ENCODE assay signal across 17 cellular contexts in genomic region chr11:46562527-46562926, GRCh38.
DNase-seq lines count a peak whose midpoint lies in the region; ATAC-seq and TF ChIP-seq lines count a peak whose summit lies in the region.
"Had no signal": no experiment of that assay in that cellular context is flagged by ENCODE, and none has a peak within 500 bp of the region (broad histone marks: within the 10 kb centered on the region; RNA-seq: fewer than 3 reads in every experiment).

No MANE protein-coding gene starts in this region.

- no peak overlapping the region for H3K4me3 Mint-ChIP-seq in stimulated activated naive CD8-positive, alpha-beta T cell treated with anti-CD3 and anti-CD28 coated beads, Interleukin-15, Interleukin-2, amounts not matched to agents 100 ng/mL and 50 ng/mL, for 24 hours
- H3K4me3 Mint-ChIP-seq in stimulated activated naive CD8-positive, alpha-beta T cell treated with anti-CD3 and anti-CD28 coated beads, Interleukin-15, amount 100 ng/mL, for 72 hours: no peak overlapping the region
- no peak overlapping the region for H3K4me3 Mint-ChIP-seq in effector memory CD8-positive, alpha-beta T cell

- peaks cover 4% of the 10 kb centered on the region for H3K36me3 Mint-ChIP-seq in stimulated activated naive CD8-positive, alpha-beta T cell treated with anti-CD3 and anti-CD28 coated beads, Interleukin-15, Interleukin-2, amounts not matched to agents 100 ng/mL and 50 ng/mL, for 24 hours (ENCODE audit: low read depth)
- peaks cover 5% of the 10 kb centered on the region for H3K36me3 Mint-ChIP-seq in effector memory CD8-positive, alpha-beta T cell (ENCODE audit: insufficient read depth)

- no peaks in the 10 kb centered on the region for H3K9me3 ChIP-seq in HEK293 (ENCODE audit: control insufficient read depth, insufficient read depth, low read depth, low read length)

- no peak overlapping the region for H3K27ac ChIP-seq in HEK293 (ENCODE audit: extremely low read depth, low read depth, low read length)
- H3K27ac ChIP-seq: BLaER1 treated with 17β-estradiol and CSF1 and Interleukin-3, amounts not matched to agents 10 nM and 100 nM; SK-N-MC had no signal

- H3K4me3 ChIP-seq in HEK293 (ENCODE audit: low read depth, low read length): no peak overlapping the region
- H3K4me3 ChIP-seq: BLaER1 treated with 17β-estradiol and CSF1 and Interleukin-3, amounts not matched to agents 10 nM and 100 nM; SK-N-MC had no signal

- H3K4me1 Mint-ChIP-seq in stimulated activated naive CD8-positive, alpha-beta T cell treated with anti-CD3 and anti-CD28 coated beads, Interleukin-15, Interleukin-2, amounts not matched to agents 100 ng/mL and 50 ng/mL, for 24 hours (ENCODE audit: low read depth): peaks cover 54% of the 10 kb centered on the region
- H3K4me1 Mint-ChIP-seq in stimulated activated naive CD8-positive, alpha-beta T cell treated with anti-CD3 and anti-CD28 coated beads, Interleukin-15, amount 100 ng/mL, for 72 hours: peaks cover 49% of the 10 kb centered on the region
- H3K4me1 Mint-ChIP-seq in effector memory CD8-positive, alpha-beta T cell (ENCODE audit: low read depth in 2 of 2): peaks cover 25 to 40% of the 10 kb centered on the region in 2 donors

- no peaks in the 10 kb centered on the region for H3K27me3 Mint-ChIP-seq in stimulated activated naive CD8-positive, alpha-beta T cell treated with anti-CD3 and anti-CD28 coated beads, Interleukin-15, Interleukin-2, amounts not matched to agents 100 ng/mL and 50 ng/mL, for 24 hours
- no peaks in the 10 kb centered on the region for H3K27me3 Mint-ChIP-seq in stimulated activated naive CD8-positive, alpha-beta T cell treated with anti-CD3 and anti-CD28 coated beads, Interleukin-15, amount 100 ng/mL, for 72 hours
- H3K27me3 Mint-ChIP-seq in effector memory CD8-positive, alpha-beta T cell: no peaks in the 10 kb centered on the region

- in situ Hi-C loops in GM13977 (cut with MboI; ENCODE audit: low pct_unique_long_range_greater_than_20kb, low sequenced_read_pairs, unreplicated experiment): no loop called here

- TF ChIP-seq CTCF in HEK293 (tag by site-specific recombination; IDR thresholded peaks at IDR 0.05) (no peak), GM13977 (IDR thresholded peaks at IDR 0.05; ENCODE audit: extremely low read depth, insufficient read depth, missing control alignments) (no peak)

- no peaks in the 10 kb centered on the region for H3K9me3 Mint-ChIP-seq in stimulated activated naive CD8-positive, alpha-beta T cell treated with anti-CD3 and anti-CD28 coated beads, Interleukin-15, Interleukin-2, amounts not matched to agents 100 ng/mL and 50 ng/mL, for 24 hours
- no peaks in the 10 kb centered on the region for H3K9me3 Mint-ChIP-seq in stimulated activated naive CD8-positive, alpha-beta T cell treated with anti-CD3 and anti-CD28 coated beads, Interleukin-15, amount 100 ng/mL, for 72 hours
- H3K9me3 Mint-ChIP-seq in effector memory CD8-positive, alpha-beta T cell: no peaks in the 10 kb centered on the region

- no peaks in the 10 kb centered on the region; a peak in 1 of 3 replicates for H3K36me3 ChIP-seq in HEK293 (ENCODE audit: control insufficient read depth in 2 of 2, insufficient read depth in 1 of 2, low read length in 2 of 2)

- peak overlapping the region; percentile 26 for H3K27ac Mint-ChIP-seq in stimulated activated naive CD8-positive, alpha-beta T cell treated with anti-CD3 and anti-CD28 coated beads, Interleukin-15, Interleukin-2, amounts not matched to agents 100 ng/mL and 50 ng/mL, for 24 hours
- H3K27ac Mint-ChIP-seq in stimulated activated naive CD8-positive, alpha-beta T cell treated with anti-CD3 and anti-CD28 coated beads, Interleukin-15, amount 100 ng/mL, for 72 hours: peak overlapping the region in 1 of 2 donors; percentile 22
- peak overlapping the region; percentile 93 to 99 for H3K27ac Mint-ChIP-seq in effector memory CD8-positive, alpha-beta T cell

- no peak for ATAC-seq in stimulated activated naive CD8-positive, alpha-beta T cell treated with anti-CD3 and anti-CD28 coated beads, Interleukin-15, amount 100 ng/mL, for 72 hours
- no peak for ATAC-seq in effector memory CD8-positive, alpha-beta T cell (replicated peaks)

- CTCF ChIA-PET in HEK293 (lab: Yijun Ruan, JAX): no interaction called here

- no peak for DNase-seq in stimulated activated naive CD8-positive, alpha-beta T cell treated with anti-CD3 and anti-CD28 coated beads, Interleukin-15, amount 100 ng/mL, for 72 hours
- DNase-seq in effector memory CD8-positive, alpha-beta T cell: no peak
- no peak for DNase-seq in D341Med (ENCODE audit: low spot score)
- DNase-seq in HPDE6-E6E7 (ENCODE audit: extremely low spot score): no peak
- no peak for DNase-seq in GM13977 (ENCODE audit: low spot score)
- DNase-seq: DMS53, NCI-H1417 treated with DMSO at 0.1 percent for 48 hours, NCI-H187 treated with DMSO at 0.1 percent for 48 hours, NCI-H2227 treated with DMSO at 0.1 percent for 48 hours, NCI-H510A treated with DMSO at 0.1 percent for 48 hours, NCI-H82, OCI-M1, SHP77 had no signal

- POLR2A ChIA-PET in HEK293 (lab: Yijun Ruan, JAX): no interaction called here

- H3K4me1 ChIP-seq in HEK293 (ENCODE audit: control insufficient read depth, insufficient read depth, low read length): peaks cover 8% of the 10 kb centered on the region; the same call in 1 of the 2 replicates

TF ChIP-seq in HEK293, 187 proteins besides CTCF, POLR2A, EP300 and RAD21:
- TF ChIP-seq, protein P1, sequence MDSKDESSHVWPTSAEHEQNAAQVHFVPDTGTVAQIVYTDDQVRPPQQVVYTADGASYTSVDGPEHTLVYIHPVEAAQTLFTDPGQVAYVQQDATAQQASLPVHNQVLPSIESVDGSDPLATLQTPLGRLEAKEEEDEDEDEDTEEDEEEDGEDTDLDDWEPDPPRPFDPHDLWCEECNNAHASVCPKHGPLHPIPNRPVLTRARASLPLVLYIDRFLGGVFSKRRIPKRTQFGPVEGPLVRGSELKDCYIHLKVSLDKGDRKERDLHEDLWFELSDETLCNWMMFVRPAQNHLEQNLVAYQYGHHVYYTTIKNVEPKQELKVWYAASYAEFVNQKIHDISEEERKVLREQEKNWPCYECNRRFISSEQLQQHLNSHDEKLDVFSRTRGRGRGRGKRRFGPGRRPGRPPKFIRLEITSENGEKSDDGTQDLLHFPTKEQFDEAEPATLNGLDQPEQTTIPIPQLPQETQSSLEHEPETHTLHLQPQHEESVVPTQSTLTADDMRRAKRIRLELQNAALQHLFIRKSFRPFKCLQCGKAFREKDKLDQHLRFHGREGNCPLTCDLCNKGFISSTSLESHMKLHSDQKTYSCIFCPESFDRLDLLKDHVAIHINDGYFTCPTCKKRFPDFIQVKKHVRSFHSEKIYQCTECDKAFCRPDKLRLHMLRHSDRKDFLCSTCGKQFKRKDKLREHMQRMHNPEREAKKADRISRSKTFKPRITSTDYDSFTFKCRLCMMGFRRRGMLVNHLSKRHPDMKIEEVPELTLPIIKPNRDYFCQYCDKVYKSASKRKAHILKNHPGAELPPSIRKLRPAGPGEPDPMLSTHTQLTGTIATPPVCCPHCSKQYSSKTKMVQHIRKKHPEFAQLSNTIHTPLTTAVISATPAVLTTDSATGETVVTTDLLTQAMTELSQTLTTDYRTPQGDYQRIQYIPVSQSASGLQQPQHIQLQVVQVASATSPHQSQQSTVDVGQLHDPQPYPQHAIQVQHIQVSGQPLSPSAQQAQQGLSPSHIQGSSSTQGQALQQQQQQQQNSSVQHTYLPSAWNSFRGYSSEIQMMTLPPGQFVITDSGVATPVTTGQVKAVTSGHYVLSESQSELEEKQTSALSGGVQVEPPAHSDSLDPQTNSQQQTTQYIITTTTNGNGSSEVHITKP (tag by site-specific recombination; IDR thresholded peaks at IDR 0.05): peak; percentile 84
- no peak for TF ChIP-seq ZNF704 (tag by site-specific recombination; IDR thresholded peaks at IDR 0.05)
